8 cellular contexts compared by ENCODE assay signal in the genomic region with DNA sequence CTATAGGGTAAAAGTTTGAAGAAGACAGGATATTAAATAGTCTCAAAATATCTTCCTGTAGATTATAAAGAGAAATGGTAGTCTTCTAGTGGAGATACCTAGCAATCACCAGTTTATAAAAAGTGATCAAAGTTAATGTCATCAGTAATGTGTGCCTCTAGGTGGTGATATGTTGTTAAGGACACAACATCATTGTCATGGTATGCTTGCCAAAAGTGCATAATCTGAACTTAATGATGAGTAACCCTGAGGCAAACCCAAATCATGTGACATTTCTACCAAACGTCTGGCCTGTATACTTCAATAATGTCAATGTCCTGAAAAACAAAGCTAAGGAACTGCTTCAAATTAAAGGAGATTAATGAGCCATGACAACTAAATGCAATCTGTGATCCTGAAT.
DNase-seq lines count a peak whose midpoint lies in the region; ATAC-seq, FAIRE-seq and TF ChIP-seq lines count a peak whose summit lies in the region.

No MANE protein-coding gene starts in this region.

- H3K4me3 Mint-ChIP-seq in MCF 10A (ENCODE audit: unreplicated experiment): no peak overlapping the region

- no peaks in the 10 kb centered on the region for H3K27me3 Mint-ChIP-seq in MCF 10A (ENCODE audit: insufficient read depth, unreplicated experiment)

- TF ChIP-seq CTCF in MCF 10A (IDR thresholded peaks at IDR 0.05; ENCODE audit: unreplicated experiment) (peak; percentile 24), breast epithelium (IDR thresholded peaks at IDR 0.05) (no peak), endothelial cell of umbilical vein (IDR thresholded peaks at IDR 0.05; ENCODE audit: extremely low read depth in 1 of 2, insufficient read depth in 1 of 2, low read depth in 1 of 2, low read length in 2 of 2) (no peak)

- H3K9me3 ChIP-seq in breast epithelium (no peaks in the 10 kb centered on the region), endothelial cell of umbilical vein (replicated peaks; ENCODE audit: control insufficient read depth, insufficient read depth, low read length) (no peaks in the 10 kb centered on the region)

- CTCF ChIA-PET in MCF 10A (lab: Yijun Ruan, JAX) (interaction anchor here (0.6 to 3.1 kb wide), 20 partner anchors 12 to 1279 kb away, joined by 3 to 20 read pairs (median 4); a partner anchor contains a TSS), endothelial cell of umbilical vein (lab: Charles Lee) (interaction anchor here (0.7 to 1.5 kb wide), 10 partner anchors 11 to 292 kb away, joined by 3 to 4 read pairs (median 3); a partner anchor contains a TSS)

- H4K20me1 ChIP-seq in endothelial cell of umbilical vein (replicated peaks; ENCODE audit: control insufficient read depth, extremely low read depth, insufficient read depth, low read length): no peaks in the 10 kb centered on the region

- H3K9me1 ChIP-seq in endothelial cell of umbilical vein (replicated peaks; ENCODE audit: control insufficient read depth, extremely low read depth, insufficient read depth, low read length): no peaks in the 10 kb centered on the region

- no peaks in the 10 kb centered on the region for H3K9me3 Mint-ChIP-seq in MCF 10A (ENCODE audit: unreplicated experiment)

- H3K27ac Mint-ChIP-seq in MCF 10A (ENCODE audit: low read depth, unreplicated experiment): no peak overlapping the region

- no peaks in the 10 kb centered on the region for H3K4me1 ChIP-seq in breast epithelium
- peaks cover 10% of the 10 kb centered on the region for H3K4me1 ChIP-seq in endothelial cell of umbilical vein (ENCODE audit: control insufficient read depth, extremely low read depth, insufficient read depth, low read length)

- no peak overlapping the region for H2AFZ ChIP-seq in endothelial cell of umbilical vein (ENCODE audit: low read depth, low read length)

- FAIRE-seq in endothelial cell of umbilical vein (lab: Jason Lieb, UNC): no peak

- dilution Hi-C loops in endothelial cell of umbilical vein (cut with MboI; ENCODE audit: extremely low pct_ligation_motif_present, low sequenced_read_pairs): no loop called here

- no peak overlapping the region for H3K4me3 ChIP-seq in breast epithelium
- no peak overlapping the region for H3K4me3 ChIP-seq in endothelial cell of umbilical vein (replicated peaks in 1 of 3; ENCODE audit: insufficient read depth in 1 of 3, low read depth in 1 of 3, low read length in 3 of 3)

- peak; percentile 69 for DNase-seq in MCF 10A (ENCODE audit: unreplicated experiment)
- no peak for DNase-seq in breast epithelium (ENCODE audit: low spot score in 2 of 2)
- peak; percentile 40 to 70 for DNase-seq in NCI-H446 (lab: John Stamatoyannopoulos, UW)
- DNase-seq in endothelial cell of umbilical vein (ENCODE audit: low read depth, low spot score): peak; percentile 48
- no peak for DNase-seq in activated gamma-delta T cell (lab: John Stamatoyannopoulos, UW)

- intact Hi-C loops in MCF 10A (cut with micrococcal nuclease) (loop anchor here (1.0 to 5.0 kb wide), 5 partner anchors 192 to 640 kb away; a partner anchor contains a TSS), breast epithelium (cut with DNase I; ENCODE audit: low total_unique reads) (no loop called here), endothelial cell of umbilical vein (cut with micrococcal nuclease) (loop anchor here (1.0 kb wide), 2 partner anchors 214 to 254 kb away; a partner anchor contains a TSS)

- POLR2A ChIA-PET in MCF 10A (lab: Yijun Ruan, JAX) (interaction anchor here (0.7 to 2.9 kb wide), 8 partner anchors 27 to 221 kb away, joined by 3 to 33 read pairs (median 4); a partner anchor contains a TSS), endothelial cell of umbilical vein (lab: Charles Lee) (no interaction called here)

- H3K4me1 Mint-ChIP-seq in MCF 10A (ENCODE audit: insufficient read depth, unreplicated experiment): peaks cover 17% of the 10 kb centered on the region

- H3K36me3 ChIP-seq in breast epithelium (no peaks in the 10 kb centered on the region), endothelial cell of umbilical vein (ENCODE audit: control insufficient read depth in 2 of 2, extremely low read depth in 1 of 2, insufficient read depth in 2 of 2, low read length in 2 of 2) (no peaks in the 10 kb centered on the region)

- no peak for ATAC-seq in GM21526 (IDR thresholded peaks at IDR 0.05; ENCODE audit: low FRiP score, unreplicated experiment)
- no peak for ATAC-seq in GM21825 (IDR thresholded peaks at IDR 0.05; ENCODE audit: unreplicated experiment)
- ATAC-seq in HG03520 (IDR thresholded peaks at IDR 0.05; ENCODE audit: unreplicated experiment): no peak

- H3K79me2 ChIP-seq in endothelial cell of umbilical vein (ENCODE audit: control insufficient read depth, insufficient read depth, low read length): no peaks in the 10 kb centered on the region

- no peaks in the 10 kb centered on the region for H3K36me3 Mint-ChIP-seq in MCF 10A (ENCODE audit: insufficient read depth, unreplicated experiment)

- H3K27me3 ChIP-seq in breast epithelium (no peaks in the 10 kb centered on the region), endothelial cell of umbilical vein (ENCODE audit: control insufficient read depth in 2 of 2, insufficient read depth in 2 of 2, low read length in 2 of 2) (no peaks in the 10 kb centered on the region)

- no peak for TF ChIP-seq POLR2A in breast epithelium (IDR thresholded peaks at IDR 0.05)
- no peak for TF ChIP-seq POLR2A in endothelial cell of umbilical vein (IDR thresholded peaks at IDR 0.05; ENCODE audit: low read depth, low read length)

- no peak overlapping the region for H3K4me2 ChIP-seq in endothelial cell of umbilical vein (ENCODE audit: insufficient read depth, low read length)

- H3K27ac ChIP-seq in breast epithelium (no peak overlapping the region), endothelial cell of umbilical vein (ENCODE audit: insufficient read depth, low read depth, low read length) (no peak overlapping the region)

- no TSS peak for BruUV-seq in MCF 10A (replicated peaks; lab: Mats Ljungman, UMichigan)
- no TSS peak for BruUV-seq in endothelial cell of umbilical vein (replicated peaks; lab: Mats Ljungman, UMichigan)

- H3K9ac ChIP-seq in endothelial cell of umbilical vein (replicated peaks; ENCODE audit: extremely low read depth, insufficient read depth, low read length): no peak overlapping the region

TF ChIP-seq in endothelial cell of umbilical vein, 7 proteins besides CTCF, POLR2A, EP300 and RAD21:
- TF ChIP-seq EZH2 (IDR thresholded peaks at IDR 0.05; ENCODE audit: borderline replicate concordance, low read depth, low read length, severe bottlenecking) (no peak), FOS (IDR thresholded peaks at IDR 0.05; ENCODE audit: borderline replicate concordance, insufficient read depth, low read length) (peak; percentile 33), JUN (IDR thresholded peaks at IDR 0.05; ENCODE audit: borderline replicate concordance, insufficient read depth, insufficient read length, low read depth) (peak; percentile 25)
TF ChIP-seq in endothelial cell of umbilical vein: peak in this region for 2.

Comparison
In these comparisons a context has a peak if more than half of its experiments do, and no peak if none do; other contexts are left out.
1. DNase-seq: peak in MCF 10A (single experiment), NCI-H446 (2 of 2) and endothelial cell of umbilical vein (single experiment); none in breast epithelium (0 of 2) and activated gamma-delta T cell (single experiment).